In the genomic region with DNA sequence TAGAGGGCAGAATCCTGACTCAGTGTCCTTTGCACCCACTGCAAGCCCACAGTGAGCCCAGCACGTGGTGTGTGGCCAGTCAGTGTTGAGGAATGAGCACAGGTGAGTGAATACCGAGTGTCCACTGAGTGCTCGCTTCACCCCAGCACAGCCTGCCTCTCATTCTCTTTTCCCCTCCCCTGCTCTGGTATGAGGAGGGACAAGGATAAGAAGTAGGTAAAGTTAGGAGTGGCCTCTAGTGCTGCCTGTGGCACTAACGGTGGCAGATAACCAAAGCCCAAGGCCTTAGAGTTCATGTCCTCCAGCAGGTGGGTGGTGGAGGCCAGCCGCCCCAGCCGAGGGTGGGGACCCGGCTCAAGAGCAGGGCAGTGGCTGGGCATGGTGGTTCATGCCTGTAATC, we compare ENCODE assay signal across 17 cellular contexts. TPM values are rescaled to one million over a fixed set of nuclear protein-coding genes. Genes with fewer than 3 reads are reported as not detected.
DNase-seq lines count a peak whose midpoint lies in the region; ATAC-seq and TF ChIP-seq lines count a peak whose summit lies in the region.
"Had no signal": no experiment of that assay in that cellular context is flagged by ENCODE, and none has a peak within 500 bp of the region (broad histone marks: within the 10 kb centered on the region; RNA-seq: fewer than 3 reads in every experiment).

No MANE protein-coding gene starts in this region.

- DNase-seq in left ventricle myocardium superior (peak; percentile 14), Right ventricle myocardium inferior (ENCODE audit: missing footprints) (no peak), left lung (peak in 1 of 2 donors; percentile 70), iPS-NIHi7 (ENCODE audit: extremely low spot score) (no peak), substantia nigra (lab: John Stamatoyannopoulos, UW) (no peak), endodermal cell (no peak)
- DNase-seq: 8988T, DMS79, MV-4-11, NCI-H1694 treated with DMSO at 0.1 percent for 48 hours, NCI-H2107, NCI-H510A treated with DMSO at 0.1 percent for 48 hours, NCI-H774 had no signal

- H3K27ac ChIP-seq in SU-DHL-6 (ENCODE audit: low read depth, low read length) (peak overlapping the region; percentile 42; the same call in 1 of the 2 replicates), left lung (no peak overlapping the region), substantia nigra (ENCODE audit: low read depth, low read length, poor library complexity, severe bottlenecking) (no peak overlapping the region), endodermal cell (ENCODE audit: low read depth, low read length) (no peak overlapping the region)

- WGBS in endodermal cell (ENCODE audit: insufficient coverage in 1 of 2, insufficient read length in 1 of 2), 2 experiments = 83 to 91% methylated on average over 1 to 7 of the region's 7 CpGs

- H3K27me3 ChIP-seq in SU-DHL-6 (ENCODE audit: low read length) = no peaks in the 10 kb centered on the region
- no peaks in the 10 kb centered on the region for H3K27me3 ChIP-seq in left lung
- no peaks in the 10 kb centered on the region for H3K27me3 ChIP-seq in endodermal cell (ENCODE audit: control insufficient read depth, insufficient read depth, low read length, poor library complexity, severe bottlenecking)

- H3K9me3 ChIP-seq in SU-DHL-6 (ENCODE audit: insufficient read depth, low read length) (no peaks in the 10 kb centered on the region), left lung (no peaks in the 10 kb centered on the region), endodermal cell (ENCODE audit: control insufficient read depth, low read length) (no peaks in the 10 kb centered on the region)
- H3K9me3 ChIP-seq: HAP-1 had no signal

- H3K4me1 ChIP-seq in left lung = peaks cover 3 to 31% of the 10 kb centered on the region in 2 donors
- peaks cover 7% of the 10 kb centered on the region for H3K4me1 ChIP-seq in endodermal cell (ENCODE audit: control insufficient read depth, insufficient read depth, low read length)

- no peaks in the 10 kb centered on the region; the same call in 1 of the 2 replicates for H4K20me1 ChIP-seq in SU-DHL-6 (ENCODE audit: low read depth, low read length)

- H3K36me3 ChIP-seq in SU-DHL-6 (ENCODE audit: low read length) = peaks cover 10% of the 10 kb centered on the region; the same call in 1 of the 2 replicates
- H3K36me3 ChIP-seq in left lung = peaks cover 0 to 9% of the 10 kb centered on the region in 2 donors
- H3K36me3 ChIP-seq in endodermal cell (ENCODE audit: control insufficient read depth, insufficient read depth, low read length) = no peaks in the 10 kb centered on the region
- H3K36me3 ChIP-seq: HAP-1 had no signal

- peak overlapping the region; percentile 68 for H3K4me3 ChIP-seq in SU-DHL-6 (ENCODE audit: insufficient read depth, low read length, poor library complexity, severe bottlenecking)
- no peak overlapping the region for H3K4me3 ChIP-seq in left lung
- no peak overlapping the region for H3K4me3 ChIP-seq in endodermal cell (ENCODE audit: low read length)
- H3K4me3 ChIP-seq: HAP-1 had no signal

- peaks cover 2% of the 10 kb centered on the region for H3K27me3 Mint-ChIP-seq in endodermal cell (ENCODE audit: insufficient read depth)

- no peak for ATAC-seq in left ventricle myocardium superior
- ATAC-seq in Right ventricle myocardium inferior = no peak
- peak; percentile 84 for ATAC-seq in left lung
- ATAC-seq in HG03521 (IDR thresholded peaks at IDR 0.05; ENCODE audit: unreplicated experiment) = no peak

- H3K4me2 ChIP-seq in SU-DHL-6 (ENCODE audit: low read depth, low read length, poor library complexity, severe bottlenecking) = peak overlapping the region; percentile 90

- H3K9ac ChIP-seq in SU-DHL-6 (ENCODE audit: low read length) (peak overlapping the region; percentile 65), endodermal cell (ENCODE audit: extremely low read depth, low read length, poor library complexity, severe bottlenecking) (no peak overlapping the region)

- no peaks in the 10 kb centered on the region for H3K36me3 Mint-ChIP-seq in endodermal cell (ENCODE audit: low read depth)

- H3K27ac Mint-ChIP-seq in endodermal cell = no peak overlapping the region

- no peak overlapping the region for H2AFZ ChIP-seq in SU-DHL-6 (ENCODE audit: low read depth, low read length, severe bottlenecking)

- intact Hi-C loops in left ventricle myocardium superior (cut with micrococcal nuclease) (no loop called here), Right ventricle myocardium inferior (cut with DNase I) (no loop called here), left lung (cut with DNase I) (loop anchor here (5.0 to 10.0 kb wide), 2 partner anchors 64 to 82 kb away; a partner anchor contains a TSS)

- H3K79me2 ChIP-seq in SU-DHL-6 (ENCODE audit: insufficient read depth, low read length) = peaks cover 57% of the 10 kb centered on the region

- no peak for TF ChIP-seq CTCF in SU-DHL-6 (IDR thresholded peaks at IDR 0.05; ENCODE audit: insufficient read depth, low read length, poor library complexity, severe bottlenecking)
- TF ChIP-seq CTCF in left lung (IDR thresholded peaks at IDR 0.05) = no peak
- no peak for TF ChIP-seq CTCF in endodermal cell (conservative IDR thresholded peaks at IDR 0.05)

- peaks cover 7% of the 10 kb centered on the region for H3K9me3 Mint-ChIP-seq in endodermal cell
- H3K9me3 Mint-ChIP-seq: CD14-positive monocyte had no signal

- no peaks in the 10 kb centered on the region for H3K9me2 ChIP-seq in SU-DHL-6 (replicated peaks; ENCODE audit: insufficient read depth, low read length)

- H3K4me3 Mint-ChIP-seq in endodermal cell = no peak overlapping the region
- H3K4me3 Mint-ChIP-seq: CD14-positive monocyte had no signal

- H3K4me1 Mint-ChIP-seq in endodermal cell = peaks cover 4% of the 10 kb centered on the region

- peaks cover 15% of the 10 kb centered on the region; the same call in 1 of the 2 replicates for H3F3A ChIP-seq in SU-DHL-6 (ENCODE audit: insufficient read depth)

RNA-seq across cellular contexts. Expression of a gene that starts 38.0 kb away (rescaled TPM):
- total RNA-seq in left ventricle myocardium superior (13.2 TPM), Right ventricle myocardium inferior (16.9 TPM), left lung (10 to 100 TPM; 73.2 to 73.7 TPM), endodermal cell (10 to 100 TPM; 19.9 to 26.6 TPM)
- 14.3 TPM for polyA plus RNA-seq in endodermal cell (2013, experiment 1 of 2)
- 15.7 TPM for polyA plus RNA-seq in endodermal cell (2013, experiment 2 of 2)

RNA-seq across cellular contexts. Expression of a gene that starts 56.8 kb away (rescaled TPM):
- total RNA-seq in left ventricle myocardium superior (41.6 TPM), Right ventricle myocardium inferior (48.1 TPM), left lung (100 to 1,000 TPM; 458 to 594 TPM), endodermal cell (100 to 1,000 TPM; 373 to 472 TPM)
- 576 TPM for polyA plus RNA-seq in endodermal cell (2013, experiment 1 of 2)
- 503 TPM for polyA plus RNA-seq in endodermal cell (2013, experiment 2 of 2)

Comparison
In these comparisons a context has a peak if more than half of its experiments do, and no peak if none do; other contexts are left out.
1. intact Hi-C loops: an anchor here in left lung (5.0 to 10.0 kb wide); none called in left ventricle myocardium superior and Right ventricle myocardium inferior.